ENCODE assay signal across 21 cellular contexts in genomic region chr6:139050770-139051313, GRCh38. TPM values are rescaled to one million over a fixed set of nuclear protein-coding genes. Genes with fewer than 3 reads are reported as not detected.
A peak's percentile ranks its signal among the peaks of the same experiment; 100 is the strongest.
DNase-seq lines count a peak whose midpoint lies in the region; FAIRE-seq and TF ChIP-seq lines count a peak whose summit lies in the region.
"Had no signal": no experiment of that assay in that cellular context is flagged by ENCODE, and none has a peak within 500 bp of the region (broad histone marks: within the 10 kb centered on the region; RNA-seq: fewer than 3 reads in every experiment).

No MANE protein-coding gene starts in this region.

- no peak overlapping the region for H2BK5ac ChIP-seq in neuronal stem cell (ENCODE audit: low read length)

- H2AK5ac ChIP-seq in neuronal stem cell (ENCODE audit: low read depth, low read length) = no peak overlapping the region

- no peak overlapping the region for H3K23ac ChIP-seq in neuronal stem cell (ENCODE audit: low read depth, low read length, poor library complexity)

- H3K4ac ChIP-seq in neuronal stem cell (ENCODE audit: low read length) = no peak overlapping the region

- peak; percentile 38 for FAIRE-seq in HTR-8/SVneo (lab: Jason Lieb, UNC)
- FAIRE-seq in RCC 7860 (lab: Jason Lieb, UNC) = no peak
- FAIRE-seq: A204.1 had no signal

- no peaks in the 10 kb centered on the region for H3K9me3 ChIP-seq in neuronal stem cell (replicated peaks in 1 of 2; ENCODE audit: control insufficient read depth in 2 of 2, insufficient read depth in 1 of 2, low read depth in 1 of 2, low read length in 2 of 2)
- H3K9me3 ChIP-seq: Caco-2, MG63 had no signal

- no peaks in the 10 kb centered on the region for H3K27me3 ChIP-seq in neuronal stem cell (ENCODE audit: control insufficient read depth in 3 of 3, insufficient read depth in 3 of 3, low read depth in 1 of 3, low read length in 3 of 3)
- H3K27me3 ChIP-seq: MG63 had no signal

- H3K9ac ChIP-seq in neuronal stem cell (ENCODE audit: low read depth, low read length, poor library complexity) = no peak overlapping the region

- no CpG with 5 or more reads among the region's 5 CpGs for WGBS in neuronal stem cell (ENCODE audit: extremely low coverage in 2 of 2, insufficient read length in 2 of 2, insufficient replicate concordance in 1 of 2), 2 donors

- no peak overlapping the region for H2BK12ac ChIP-seq in neuronal stem cell (ENCODE audit: low read length)

- no peak overlapping the region for H2BK15ac ChIP-seq in neuronal stem cell (ENCODE audit: low read length)

- no peaks in the 10 kb centered on the region for H3K36me3 ChIP-seq in neuronal stem cell (replicated peaks in 1 of 2; ENCODE audit: control insufficient read depth in 2 of 2, insufficient read depth in 2 of 2, low read length in 2 of 2)
- H3K36me3 ChIP-seq: MG63 had no signal

- H4K8ac ChIP-seq in neuronal stem cell (ENCODE audit: low read depth, low read length) = no peak overlapping the region

- H4K91ac ChIP-seq in neuronal stem cell (ENCODE audit: low read depth, low read length, poor library complexity) = no peak overlapping the region

- no peaks in the 10 kb centered on the region for H3K79me1 ChIP-seq in neuronal stem cell (ENCODE audit: low read depth, low read length)

- H3K4me1 ChIP-seq in neuronal stem cell (ENCODE audit: control insufficient read depth in 2 of 2, insufficient read depth in 1 of 2, low read depth in 1 of 2, low read length in 2 of 2) = no peaks in the 10 kb centered on the region
- H3K4me1 ChIP-seq: Caco-2 had no signal

- DNase-seq in NCI-H146 (lab: John Stamatoyannopoulos, UW) (peak; percentile 9), NCI-H146 treated with DMSO at 0.1 percent for 48 hours (lab: John Stamatoyannopoulos, UW; ENCODE audit: unreplicated experiment) (no peak), HTR-8/SVneo (ENCODE audit: insufficient read length, low spot score) (no peak), neuronal stem cell (ENCODE audit: low spot score) (no peak), GM10266 (ENCODE audit: extremely low spot score) (no peak), RCC 7860 (ENCODE audit: low spot score) (no peak)
- no peak for DNase-seq in stimulated activated naive CD4-positive, alpha-beta T cell (lab: John Stamatoyannopoulos, UW)
- DNase-seq: Caco-2, DMS79 treated with DMSO at 0.1 percent for 48 hours, GF-D8, GOT3, HFFc6, KBM-7, MG63, NCI-H1417, NCI-H2081, NCI-H226, NCI-H526 treated with DMSO at 0.1 percent for 48 hours, RPMI8226 had no signal

- H3K27ac ChIP-seq in VCaP = no peak overlapping the region
- H3K27ac ChIP-seq in neuronal stem cell (replicated peaks; ENCODE audit: low read length) = no peak overlapping the region

- H2AFZ ChIP-seq in neuronal stem cell (ENCODE audit: low read length) = peak overlapping the region; percentile 43

- TF ChIP-seq CTCF in VCaP (conservative IDR thresholded peaks at IDR 0.05) (0 out of 2 replicates have a peak, but pooled peaks have one; percentile 20), GM10266 (IDR thresholded peaks at IDR 0.05; ENCODE audit: control insufficient read depth, insufficient read depth, low read depth, missing control alignments) (no peak)

- no peak overlapping the region for H3K4me3 ChIP-seq in neuronal stem cell (ENCODE audit: low read length in 2 of 2)
- H3K4me3 ChIP-seq: MG63 had no signal

- H2BK120ac ChIP-seq in neuronal stem cell (ENCODE audit: low read depth, low read length) = no peak overlapping the region

- H3K4me2 ChIP-seq in neuronal stem cell (ENCODE audit: insufficient read depth, low read length, poor library complexity, severe bottlenecking) = no peak overlapping the region

- H3K18ac ChIP-seq in neuronal stem cell (ENCODE audit: low read length) = no peak overlapping the region

- H3K14ac ChIP-seq in neuronal stem cell (ENCODE audit: low read length) = no peak overlapping the region

RNA-seq across cellular contexts. Expression of gene ABRACL, which starts 22.3 kb away (rescaled TPM):
- 201 TPM for polyA plus RNA-seq in neuronal stem cell (2013, experiment 1 of 2)
- polyA plus RNA-seq in neuronal stem cell (2013, experiment 2 of 2) = 211 TPM
